Comparison of ENCODE assay signal across 20 cellular contexts in genomic region chr5:32069396-32069795, GRCh38.
A peak's percentile ranks its signal among the peaks of the same experiment; 100 is the strongest.
DNase-seq lines count a peak whose midpoint lies in the region; FAIRE-seq and TF ChIP-seq lines count a peak whose summit lies in the region.
"Had no signal": no experiment of that assay in that cellular context is flagged by ENCODE, and none has a peak within 500 bp of the region (broad histone marks: within the 10 kb centered on the region; RNA-seq: fewer than 3 reads in every experiment).

No MANE protein-coding gene starts in this region.

- H3K36me3 ChIP-seq in right atrium auricular region (peaks cover 30% of the 10 kb centered on the region), endothelial cell of umbilical vein (ENCODE audit: control insufficient read depth in 2 of 2, extremely low read depth in 1 of 2, insufficient read depth in 2 of 2, low read length in 2 of 2) (no peaks in the 10 kb centered on the region)
- H3K36me3 ChIP-seq: BLaER1 treated with 17β-estradiol and CSF1 and Interleukin-3, amounts not matched to agents 10 nM and 100 nM had no signal

- H3K27me3 ChIP-seq in right atrium auricular region (no peaks in the 10 kb centered on the region), endothelial cell of umbilical vein (ENCODE audit: control insufficient read depth in 2 of 2, insufficient read depth in 2 of 2, low read length in 2 of 2) (no peaks in the 10 kb centered on the region)
- H3K27me3 ChIP-seq: BLaER1 treated with 17β-estradiol and CSF1 and Interleukin-3, amounts not matched to agents 10 nM and 100 nM had no signal

- H3K9me3 ChIP-seq in right atrium auricular region (no peaks in the 10 kb centered on the region), endothelial cell of umbilical vein (replicated peaks; ENCODE audit: control insufficient read depth, insufficient read depth, low read length) (no peaks in the 10 kb centered on the region)
- H3K9me3 ChIP-seq: A549; BLaER1 treated with 17β-estradiol and CSF1 and Interleukin-3, amounts not matched to agents 10 nM and 100 nM; Caco-2 had no signal

- no peak for FAIRE-seq in endothelial cell of umbilical vein (lab: Jason Lieb, UNC)
- FAIRE-seq: A549, D721Med, G401.6, GM12891, GM19239 had no signal

- no peaks in the 10 kb centered on the region for H4K20me1 ChIP-seq in endothelial cell of umbilical vein (replicated peaks; ENCODE audit: control insufficient read depth, extremely low read depth, insufficient read depth, low read length)
- H4K20me1 ChIP-seq: BLaER1 treated with 17β-estradiol and CSF1 and Interleukin-3, amounts not matched to agents 10 nM and 100 nM had no signal

- POLR2A ChIA-PET in endothelial cell of umbilical vein (lab: Charles Lee): no interaction called here

- no TSS peak for BruUV-seq in endothelial cell of umbilical vein (replicated peaks; lab: Mats Ljungman, UMichigan)

- CTCF ChIA-PET in endothelial cell of umbilical vein (lab: Charles Lee): interaction anchor here (2.1 kb wide), 1 partner anchor 244 kb away, joined by 7 read pairs; no protein-coding TSS in a partner anchor

- peak overlapping the region; percentile 9 for H3K4me2 ChIP-seq in endothelial cell of umbilical vein (ENCODE audit: insufficient read depth, low read length)
- H3K4me2 ChIP-seq: A549; BLaER1 treated with 17β-estradiol and CSF1 and Interleukin-3, amounts not matched to agents 10 nM and 100 nM had no signal

- no peak overlapping the region for H3K4me3 ChIP-seq in right atrium auricular region
- no peak overlapping the region for H3K4me3 ChIP-seq in endothelial cell of umbilical vein (replicated peaks in 1 of 3; ENCODE audit: insufficient read depth in 1 of 3, low read depth in 1 of 3, low read length in 3 of 3)
- H3K4me3 ChIP-seq: A549; BLaER1 treated with 17β-estradiol and CSF1 and Interleukin-3, amounts not matched to agents 10 nM and 100 nM had no signal

- DNase-seq in right atrium auricular region (ENCODE audit: low spot score): peak; percentile 1
- no peak for DNase-seq in cardiac septum (ENCODE audit: low spot score)
- DNase-seq in endothelial cell of umbilical vein (ENCODE audit: low read depth, low spot score): peak; percentile 46
- DNase-seq in stimulated activated CD8-positive, alpha-beta memory T cell treated with anti-CD3 and anti-CD28 coated beads, Interleukin-4, amount 100 ng/mL, for 48 hours: no peak
- no peak for DNase-seq in NCI-H446 (lab: John Stamatoyannopoulos, UW)
- DNase-seq: AML-193; Caco-2; Calu3; CD4-positive, alpha-beta T cell; CD8-positive, alpha-beta T cell; DMS79 treated with DMSO at 0.1 percent for 48 hours; GF-D8 had no signal

- no peak overlapping the region for H2AFZ ChIP-seq in endothelial cell of umbilical vein (ENCODE audit: low read depth, low read length)

- H3K4me1 ChIP-seq in right atrium auricular region (peaks cover 0 to 8% of the 10 kb centered on the region in 2 donors), endothelial cell of umbilical vein (ENCODE audit: control insufficient read depth, extremely low read depth, insufficient read depth, low read length) (peaks cover 19% of the 10 kb centered on the region)
- H3K4me1 ChIP-seq: BLaER1 treated with 17β-estradiol and CSF1 and Interleukin-3, amounts not matched to agents 10 nM and 100 nM; Caco-2 had no signal

- H3K79me2 ChIP-seq in endothelial cell of umbilical vein (ENCODE audit: control insufficient read depth, insufficient read depth, low read length): no peaks in the 10 kb centered on the region

- intact Hi-C loops in cardiac septum (cut with DNase I): no loop called here
- intact Hi-C loops in endothelial cell of umbilical vein (cut with micrococcal nuclease): loop anchor here (2.0 kb wide), 1 partner anchor 41 kb away; no protein-coding TSS in a partner anchor

- H3K9ac ChIP-seq in endothelial cell of umbilical vein (replicated peaks; ENCODE audit: extremely low read depth, insufficient read depth, low read length): no peak overlapping the region
- H3K9ac ChIP-seq: BLaER1 treated with 17β-estradiol and CSF1 and Interleukin-3, amounts not matched to agents 10 nM and 100 nM had no signal

- TF ChIP-seq POLR2A in endothelial cell of umbilical vein (IDR thresholded peaks at IDR 0.05; ENCODE audit: low read depth, low read length): no peak

- dilution Hi-C loops in endothelial cell of umbilical vein (cut with MboI; ENCODE audit: extremely low pct_ligation_motif_present, low sequenced_read_pairs): no loop called here

- TF ChIP-seq CTCF in right atrium auricular region (IDR thresholded peaks at IDR 0.05) (no peak), endothelial cell of umbilical vein (IDR thresholded peaks at IDR 0.05; ENCODE audit: extremely low read depth in 1 of 2, insufficient read depth in 1 of 2, low read depth in 1 of 2, low read length in 2 of 2) (no peak)

- no peaks in the 10 kb centered on the region for H3K9me1 ChIP-seq in endothelial cell of umbilical vein (replicated peaks; ENCODE audit: control insufficient read depth, extremely low read depth, insufficient read depth, low read length)

- H3K27ac ChIP-seq in right atrium auricular region: no peak overlapping the region
- no peak overlapping the region for H3K27ac ChIP-seq in endothelial cell of umbilical vein (ENCODE audit: insufficient read depth, low read depth, low read length)
- H3K27ac ChIP-seq: 22Rv1; A549; BLaER1 treated with 17β-estradiol and CSF1 and Interleukin-3, amounts not matched to agents 10 nM and 100 nM; C4-2B had no signal

TF ChIP-seq in endothelial cell of umbilical vein, 7 proteins besides CTCF, POLR2A, EP300 and RAD21:
- TF ChIP-seq GATA2 (IDR thresholded peaks at IDR 0.05; ENCODE audit: insufficient read depth, insufficient read length, low read depth, low read length) (peak; percentile 27), JUN (IDR thresholded peaks at IDR 0.05; ENCODE audit: borderline replicate concordance, insufficient read depth, insufficient read length, low read depth) (peak; percentile 54), MAX (IDR thresholded peaks at IDR 0.05; ENCODE audit: insufficient read depth, insufficient read length) (no peak)

Comparison
In these comparisons a context has a peak if more than half of its experiments do, and no peak if none do; other contexts are left out.
1. DNase-seq: peak in right atrium auricular region (single experiment) and endothelial cell of umbilical vein (single experiment); none in cardiac septum (single experiment), stimulated activated CD8-positive, alpha-beta memory T cell treated with anti-CD3 and anti-CD28 coated beads, Interleukin-4, amount 100 ng/mL, for 48 hours (single experiment) and NCI-H446 (0 of 2).